Comparison of ENCODE assay signal across 8 cellular contexts in the genomic region with DNA sequence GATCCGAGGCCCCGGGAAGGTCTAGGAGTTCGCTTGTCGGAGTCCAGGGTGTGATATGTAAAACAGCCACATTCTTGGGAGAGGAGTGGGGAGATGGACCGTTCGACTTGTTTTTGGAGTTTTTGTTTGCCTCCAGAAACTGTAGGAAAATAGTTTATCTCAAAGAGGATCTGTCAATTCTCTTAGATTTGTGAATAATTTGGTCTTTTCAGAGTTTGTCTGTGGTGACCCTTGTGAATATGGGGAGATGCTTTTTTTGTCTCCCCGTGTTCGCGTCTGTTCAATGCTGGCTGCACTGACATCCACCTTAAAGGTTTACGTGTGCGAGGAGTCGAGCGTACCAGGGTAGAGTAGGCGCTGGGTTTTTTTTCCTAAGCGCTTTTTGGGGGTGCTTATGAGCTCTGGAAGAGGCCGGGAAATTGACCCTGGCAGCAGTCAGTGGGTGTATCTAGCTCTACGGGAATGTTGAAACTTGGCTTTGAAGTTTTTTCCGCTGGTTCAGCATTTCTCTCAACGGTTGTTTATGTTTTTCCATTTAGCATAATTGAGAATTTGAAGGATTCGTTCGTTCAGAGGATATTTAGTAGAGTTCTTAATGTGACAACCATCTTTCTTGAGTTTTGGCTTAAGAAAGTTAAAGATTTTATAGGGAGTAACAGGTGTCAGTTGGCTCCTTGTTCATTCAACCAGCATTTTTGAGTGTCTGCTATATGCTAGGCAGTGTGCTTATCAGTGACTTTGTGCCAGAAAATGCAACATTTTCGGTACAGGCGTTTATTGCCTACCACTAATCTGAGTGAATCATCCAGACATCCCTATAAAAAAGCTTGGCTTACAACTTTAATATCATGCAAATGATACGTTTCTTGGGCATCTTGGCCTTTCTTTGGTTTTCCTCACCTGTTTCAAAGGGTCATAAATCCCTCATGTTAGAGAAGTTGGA. TPM values are rescaled to one million over a fixed set of nuclear protein-coding genes. Genes with fewer than 3 reads are reported as not detected.
A peak's percentile ranks its signal among the peaks of the same experiment; 100 is the strongest.
DNase-seq lines count a peak whose midpoint lies in the region; ATAC-seq and TF ChIP-seq lines count a peak whose summit lies in the region.

No MANE protein-coding gene starts in this region.

- H3K9me3 Mint-ChIP-seq in IgD-negative memory B cell, result no peaks in the 10 kb centered on the region
- H3K9me3 Mint-ChIP-seq in brain, result no peaks in the 10 kb centered on the region

- H3K4me2 ChIP-seq in BLaER1, result peak overlapping the region; percentile 95

- H3K9me3 ChIP-seq in BLaER1, result no peaks in the 10 kb centered on the region
- no peaks in the 10 kb centered on the region for H3K9me3 ChIP-seq in liver (ENCODE audit: control insufficient read depth in 4 of 4, low read length in 3 of 4)
- no peaks in the 10 kb centered on the region for H3K9me3 ChIP-seq in upper lobe of left lung

- 3% methylated on average over 24 of the region's 24 CpGs for WGBS in liver
- WGBS in upper lobe of left lung, 2 donors, result 3 to 4% methylated on average over 24 of the region's 24 CpGs

- no peak for TF ChIP-seq RAD21 in liver (IDR thresholded peaks at IDR 0.05)

- peak overlapping the region; percentile 81 for H3K4me3 ChIP-seq in BLaER1
- H3K4me3 ChIP-seq in liver (ENCODE audit: low read depth in 1 of 3, low read length in 3 of 3), result peak overlapping the region; percentile 69 to 97 (median 93)
- peak overlapping the region; percentile 65 to 91 (median 78) for H3K4me3 ChIP-seq in upper lobe of left lung

- H3K27ac ChIP-seq in BLaER1, result peak overlapping the region; percentile 97
- H3K27ac ChIP-seq in liver (ENCODE audit: low read depth in 1 of 2, low read length in 2 of 2), result peak overlapping the region; percentile 98 to 99
- H3K27ac ChIP-seq in upper lobe of left lung, result peak overlapping the region; percentile 96 to 99 (median 98)

- TF ChIP-seq POLR2A in upper lobe of left lung (IDR thresholded peaks at IDR 0.05), result no peak

- DNase-seq in upper lobe of left lung (no peak), SIG-M5 (lab: John Stamatoyannopoulos, UW) (no peak), H4 (ENCODE audit: low spot score) (no peak)
- no peak for DNase-seq in activated CD4-positive, CD25-positive, alpha-beta regulatory T cell treated with anti-CD3 and anti-CD28 coated beads, Interleukin-2, amount 50 U/mL, for 72 hours

- H3K9ac ChIP-seq in BLaER1 (peak overlapping the region; percentile 94), liver (ENCODE audit: low read depth in 1 of 2, low read length in 2 of 2) (peak overlapping the region; percentile 63 to 94)

- peaks cover 4% of the 10 kb centered on the region for H3K36me3 Mint-ChIP-seq in IgD-negative memory B cell
- H3K36me3 Mint-ChIP-seq in brain, result peaks cover 17% of the 10 kb centered on the region

- ATAC-seq in upper lobe of left lung (ENCODE audit: low FRiP score in 2 of 2), result no peak

- H3K27me3 Mint-ChIP-seq in IgD-negative memory B cell (no peaks in the 10 kb centered on the region), brain (peaks cover 8% of the 10 kb centered on the region)

- peaks cover 58% of the 10 kb centered on the region for H4K20me1 ChIP-seq in BLaER1

- H3K4me3 Mint-ChIP-seq in IgD-negative memory B cell (peak overlapping the region; percentile 99), brain (peak overlapping the region; percentile 92 to 99 (median 98))

- H3K36me3 ChIP-seq in BLaER1, result peaks cover 24% of the 10 kb centered on the region; the same call in 1 of the 2 replicates
- no peaks in the 10 kb centered on the region for H3K36me3 ChIP-seq in liver (ENCODE audit: control insufficient read depth in 4 of 4, insufficient read depth in 3 of 4, low read depth in 1 of 4, low read length in 3 of 4)
- no peaks in the 10 kb centered on the region for H3K36me3 ChIP-seq in upper lobe of left lung

- H3K4me1 ChIP-seq in BLaER1 (peaks cover 56% of the 10 kb centered on the region), liver (ENCODE audit: control insufficient read depth in 4 of 4, insufficient read depth in 4 of 4, low read length in 3 of 4) (peaks cover 13 to 30% (median 22%) of the 10 kb centered on the region in 4 donors), upper lobe of left lung (peaks cover 49 to 79% (median 58%) of the 10 kb centered on the region in 4 donors)

- TF ChIP-seq CTCF in brain (conservative IDR thresholded peaks at IDR 0.05), result no peak
- TF ChIP-seq CTCF in liver (IDR thresholded peaks at IDR 0.05; ENCODE audit: low read depth, low read length, missing input control), result no peak
- no peak for TF ChIP-seq CTCF in upper lobe of left lung (IDR thresholded peaks at IDR 0.05)

- peak overlapping the region; percentile 99 to 100 (median 100) for H3K27ac Mint-ChIP-seq in IgD-negative memory B cell
- H3K27ac Mint-ChIP-seq in brain, result peak overlapping the region; percentile 94 to 99 (median 98)

- no peak for TF ChIP-seq EP300 in upper lobe of left lung (IDR thresholded peaks at IDR 0.05)

- H3K4me1 Mint-ChIP-seq in IgD-negative memory B cell (peaks cover 37 to 39% (median 39%) of the 10 kb centered on the region in 3 donors), brain (peaks cover 42% of the 10 kb centered on the region)

- H3K27me3 ChIP-seq in BLaER1 (no peaks in the 10 kb centered on the region), liver (ENCODE audit: control insufficient read depth in 4 of 4, insufficient read depth in 4 of 4, low read length in 3 of 4) (no peaks in the 10 kb centered on the region), upper lobe of left lung (no peaks in the 10 kb centered on the region)

TF ChIP-seq in liver, 16 proteins besides CTCF, POLR2A, EP300 and RAD21:
- TF ChIP-seq, protein P1, sequence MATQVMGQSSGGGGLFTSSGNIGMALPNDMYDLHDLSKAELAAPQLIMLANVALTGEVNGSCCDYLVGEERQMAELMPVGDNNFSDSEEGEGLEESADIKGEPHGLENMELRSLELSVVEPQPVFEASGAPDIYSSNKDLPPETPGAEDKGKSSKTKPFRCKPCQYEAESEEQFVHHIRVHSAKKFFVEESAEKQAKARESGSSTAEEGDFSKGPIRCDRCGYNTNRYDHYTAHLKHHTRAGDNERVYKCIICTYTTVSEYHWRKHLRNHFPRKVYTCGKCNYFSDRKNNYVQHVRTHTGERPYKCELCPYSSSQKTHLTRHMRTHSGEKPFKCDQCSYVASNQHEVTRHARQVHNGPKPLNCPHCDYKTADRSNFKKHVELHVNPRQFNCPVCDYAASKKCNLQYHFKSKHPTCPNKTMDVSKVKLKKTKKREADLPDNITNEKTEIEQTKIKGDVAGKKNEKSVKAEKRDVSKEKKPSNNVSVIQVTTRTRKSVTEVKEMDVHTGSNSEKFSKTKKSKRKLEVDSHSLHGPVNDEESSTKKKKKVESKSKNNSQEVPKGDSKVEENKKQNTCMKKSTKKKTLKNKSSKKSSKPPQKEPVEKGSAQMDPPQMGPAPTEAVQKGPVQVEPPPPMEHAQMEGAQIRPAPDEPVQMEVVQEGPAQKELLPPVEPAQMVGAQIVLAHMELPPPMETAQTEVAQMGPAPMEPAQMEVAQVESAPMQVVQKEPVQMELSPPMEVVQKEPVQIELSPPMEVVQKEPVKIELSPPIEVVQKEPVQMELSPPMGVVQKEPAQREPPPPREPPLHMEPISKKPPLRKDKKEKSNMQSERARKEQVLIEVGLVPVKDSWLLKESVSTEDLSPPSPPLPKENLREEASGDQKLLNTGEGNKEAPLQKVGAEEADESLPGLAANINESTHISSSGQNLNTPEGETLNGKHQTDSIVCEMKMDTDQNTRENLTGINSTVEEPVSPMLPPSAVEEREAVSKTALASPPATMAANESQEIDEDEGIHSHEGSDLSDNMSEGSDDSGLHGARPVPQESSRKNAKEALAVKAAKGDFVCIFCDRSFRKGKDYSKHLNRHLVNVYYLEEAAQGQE (IDR thresholded peaks at IDR 0.05), result peak; percentile 11
- TF ChIP-seq EGR1 (IDR thresholded peaks at IDR 0.05; ENCODE audit: low read depth in 2 of 2), result no peak
- TF ChIP-seq, protein P2, sequence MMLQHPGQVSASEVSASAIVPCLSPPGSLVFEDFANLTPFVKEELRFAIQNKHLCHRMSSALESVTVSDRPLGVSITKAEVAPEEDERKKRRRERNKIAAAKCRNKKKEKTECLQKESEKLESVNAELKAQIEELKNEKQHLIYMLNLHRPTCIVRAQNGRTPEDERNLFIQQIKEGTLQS (IDR thresholded peaks at IDR 0.05), result no peak

RNA-seq across cellular contexts. Expression of a gene that starts 1.2 kb away (rescaled TPM):
- 53.4 TPM for polyA plus RNA-seq in IgD-negative memory B cell
- 152 TPM for polyA plus RNA-seq in brain (ENCODE audit: insufficient read depth, low read depth, low replicate concordance)
- 10 to 100 TPM; 14.2 to 22.3 TPM for total RNA-seq in liver
- polyA plus RNA-seq in liver, result 10 to 100 TPM; 27.8 to 44.3 TPM
- 100 to 1,000 TPM in 2 of 6 donors, 10 to 100 TPM in 4; 30.4 to 136 (median 58.3) TPM for total RNA-seq in upper lobe of left lung
- 60.1 and 68.0 TPM in 2 replicates for total RNA-seq in H4 (2014; rRNA removed; shearing (Covaris generic))

RNA-seq across cellular contexts. Expression of a gene that starts 16.0 kb away (rescaled TPM):
- polyA plus RNA-seq in IgD-negative memory B cell (26.8 TPM), brain (ENCODE audit: insufficient read depth, low read depth, low replicate concordance) (27.0 TPM), liver (1 to 10 TPM; 5.9 to 6.7 TPM)
- total RNA-seq in liver (1 to 10 TPM; 6.3 to 9.4 TPM), upper lobe of left lung (10 to 100 TPM; 20.8 to 41.9 (median 24.0) TPM)
- total RNA-seq in H4 (2014; rRNA removed; shearing (Covaris generic)), result 9.6 and 11.4 TPM in 2 replicates
